Comparison of ENCODE assay signal across 1 cellular context in genomic region chr19:12847159-12848139, GRCh38.
TF ChIP-seq lines count a peak whose summit lies in the region.

No MANE protein-coding gene starts in this region.

TF ChIP-seq in WTC11, 78 proteins besides CTCF, POLR2A, EP300 and RAD21 (continued from another document):
- TF ChIP-seq NR3C1 (CRISPR knock-in tag; conservative IDR thresholded peaks at IDR 0.05; ENCODE audit: low read depth): no peak
- no peak for TF ChIP-seq ZNF416 (CRISPR knock-in tag; IDR thresholded peaks at IDR 0.05)
- 0 out of 2 replicates have a peak, but pooled peaks have one; percentile 14 for TF ChIP-seq TEAD1 (CRISPR knock-in tag; IDR thresholded peaks at IDR 0.05)
- TF ChIP-seq FOXP1 (CRISPR knock-in tag; IDR thresholded peaks at IDR 0.05; ENCODE audit: borderline replicate concordance): peak; percentile 19; the same call in 1 of the 2 replicates
- TF ChIP-seq ETV6 (CRISPR knock-in tag; IDR thresholded peaks at IDR 0.05): no peak
- TF ChIP-seq MLX (CRISPR knock-in tag; IDR thresholded peaks at IDR 0.05): no peak
- TF ChIP-seq ZNF423 (CRISPR knock-in tag; IDR thresholded peaks at IDR 0.05): no peak
- TF ChIP-seq FOXP4 (CRISPR knock-in tag; IDR thresholded peaks at IDR 0.05): peak; percentile 38; the same call in 1 of the 2 replicates
- no peak for TF ChIP-seq ATF3 (CRISPR knock-in tag; conservative IDR thresholded peaks at IDR 0.05)
- TF ChIP-seq ZNF425 (CRISPR knock-in tag; conservative IDR thresholded peaks at IDR 0.05): no peak
- no peak for TF ChIP-seq OVOL2 (CRISPR knock-in tag; IDR thresholded peaks at IDR 0.05; ENCODE audit: borderline replicate concordance)
- no peak for TF ChIP-seq CREM (CRISPR knock-in tag; IDR thresholded peaks at IDR 0.05)
- no peak for TF ChIP-seq FOXK1 (CRISPR knock-in tag; IDR thresholded peaks at IDR 0.05)
- no peak for TF ChIP-seq ELF4 (CRISPR knock-in tag; IDR thresholded peaks at IDR 0.05; ENCODE audit: low read depth)
- TF ChIP-seq ATF6 (CRISPR knock-in tag; IDR thresholded peaks at IDR 0.05): no peak
- no peak for TF ChIP-seq ATF1 (CRISPR knock-in tag; IDR thresholded peaks at IDR 0.05)
- TF ChIP-seq CBFB (CRISPR knock-in tag; IDR thresholded peaks at IDR 0.05; ENCODE audit: low read depth): no peak
- peak; percentile 21; the same call in 1 of the 2 replicates for TF ChIP-seq ZNF263 (CRISPR knock-in tag; IDR thresholded peaks at IDR 0.05; ENCODE audit: low read depth)
- no peak for TF ChIP-seq ARID4B (CRISPR knock-in tag; IDR thresholded peaks at IDR 0.05; ENCODE audit: borderline replicate concordance)
- TF ChIP-seq MXD4 (CRISPR knock-in tag; IDR thresholded peaks at IDR 0.05; ENCODE audit: borderline replicate concordance): no peak
- TF ChIP-seq TCF7 (CRISPR knock-in tag; IDR thresholded peaks at IDR 0.05; ENCODE audit: low read depth): no peak
- no peak for TF ChIP-seq RELA (CRISPR knock-in tag; IDR thresholded peaks at IDR 0.05; ENCODE audit: borderline replicate concordance)
- no peak for TF ChIP-seq RORB (CRISPR knock-in tag; IDR thresholded peaks at IDR 0.05)
- peak; percentile 86 for TF ChIP-seq MAX (CRISPR knock-in tag; IDR thresholded peaks at IDR 0.05)
- TF ChIP-seq MYBL2 (CRISPR knock-in tag; IDR thresholded peaks at IDR 0.05): no peak
- TF ChIP-seq HMGXB4 (CRISPR knock-in tag; IDR thresholded peaks at IDR 0.05): peak; percentile 80; the same call in 1 of the 2 replicates
- TF ChIP-seq ESRRA (CRISPR knock-in tag; IDR thresholded peaks at IDR 0.05; ENCODE audit: borderline replicate concordance): no peak
- TF ChIP-seq NFYB (CRISPR knock-in tag; conservative IDR thresholded peaks at IDR 0.05; ENCODE audit: low read depth): no peak
- no peak for TF ChIP-seq ZNF532 (CRISPR knock-in tag; IDR thresholded peaks at IDR 0.05; ENCODE audit: borderline replicate concordance)
- no peak for TF ChIP-seq SP1 (CRISPR knock-in tag; conservative IDR thresholded peaks at IDR 0.05)
TF ChIP-seq in WTC11: peak in this region for 10.
